In the genomic region with DNA sequence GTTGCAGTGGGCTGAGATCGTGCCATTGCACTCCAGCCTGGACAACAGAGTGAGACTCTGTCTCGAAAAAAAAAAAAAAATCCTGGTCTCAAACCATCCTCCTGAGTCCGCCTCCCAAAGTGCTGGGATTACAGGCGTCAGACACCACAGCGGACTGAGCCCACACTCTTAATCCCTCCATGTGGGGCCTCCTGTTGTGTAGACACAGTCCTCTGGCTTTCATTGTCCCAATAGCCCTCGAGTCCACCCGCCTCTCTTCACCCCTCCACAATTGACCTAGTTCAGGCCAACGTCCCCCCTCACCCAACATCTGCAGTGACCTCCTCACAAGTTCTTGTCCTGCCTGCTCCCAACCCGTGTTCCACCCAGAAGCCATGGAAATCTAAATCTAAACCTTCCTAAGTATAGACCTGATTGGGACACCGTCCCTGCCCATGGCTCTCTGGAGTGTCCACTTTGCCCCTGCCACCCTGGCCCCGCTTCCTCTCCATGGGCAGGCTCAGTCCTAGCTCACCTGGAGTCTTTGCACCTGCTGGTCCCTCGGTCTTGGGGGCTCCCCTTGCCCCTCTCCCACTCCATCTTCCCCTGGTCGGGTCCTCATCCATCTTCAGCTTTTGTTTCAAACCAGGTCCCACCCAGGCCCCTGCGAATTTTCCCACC, we compare ENCODE assay signal across 13 cellular contexts.
"Had no signal": no experiment of that assay in that cellular context is flagged by ENCODE, and none has a peak within 500 bp of the region (broad histone marks: within the 10 kb centered on the region; RNA-seq: fewer than 3 reads in every experiment).

No MANE protein-coding gene starts in this region.

- H3K27me3 ChIP-seq: adrenal gland, breast epithelium, heart left ventricle had no signal

- H3K27ac ChIP-seq: adrenal gland, breast epithelium, epithelial cell of prostate, heart left ventricle had no signal

- H3K9me3 Mint-ChIP-seq: activated CD4-positive, alpha-beta memory T cell treated with anti-CD3 and anti-CD28 coated beads, Interleukin-2, amount 10 ng/mL, durations not matched to agents 7 days and 5 days; activated CD4-positive, alpha-beta T cell treated with anti-CD3 and anti-CD28 coated beads, Interleukin-2, amount 10 ng/mL, durations not matched to agents 24 days and 14 days; naive thymus-derived CD8-positive, alpha-beta T cell had no signal

- H3K9me3 ChIP-seq: adrenal gland, breast epithelium, heart left ventricle had no signal

- H3K36me3 ChIP-seq: adrenal gland, breast epithelium, heart left ventricle had no signal

- H3K4me3 ChIP-seq: adrenal gland, heart left ventricle, lung had no signal

- H3K36me3 Mint-ChIP-seq: naive thymus-derived CD8-positive, alpha-beta T cell had no signal

- H3K27ac Mint-ChIP-seq: activated CD4-positive, alpha-beta memory T cell treated with anti-CD3 and anti-CD28 coated beads, Interleukin-2, amount 10 ng/mL, durations not matched to agents 7 days and 5 days; activated CD4-positive, alpha-beta T cell treated with anti-CD3 and anti-CD28 coated beads, Interleukin-2, amount 10 ng/mL, durations not matched to agents 24 days and 14 days; activated naive CD8-positive, alpha-beta T cell; mesothelial cell of epicardium; progenitor cell of endocrine pancreas had no signal

- DNase-seq: cerebellar nuclear complex, cortex of kidney had no signal

- H3K4me3 Mint-ChIP-seq: activated CD4-positive, alpha-beta memory T cell treated with anti-CD3 and anti-CD28 coated beads, Interleukin-2, amount 10 ng/mL, durations not matched to agents 7 days and 5 days; activated CD4-positive, alpha-beta T cell treated with anti-CD3 and anti-CD28 coated beads, Interleukin-2, amount 10 ng/mL, durations not matched to agents 24 days and 14 days had no signal
